8 cellular contexts compared by ENCODE assay signal in the genomic region with DNA sequence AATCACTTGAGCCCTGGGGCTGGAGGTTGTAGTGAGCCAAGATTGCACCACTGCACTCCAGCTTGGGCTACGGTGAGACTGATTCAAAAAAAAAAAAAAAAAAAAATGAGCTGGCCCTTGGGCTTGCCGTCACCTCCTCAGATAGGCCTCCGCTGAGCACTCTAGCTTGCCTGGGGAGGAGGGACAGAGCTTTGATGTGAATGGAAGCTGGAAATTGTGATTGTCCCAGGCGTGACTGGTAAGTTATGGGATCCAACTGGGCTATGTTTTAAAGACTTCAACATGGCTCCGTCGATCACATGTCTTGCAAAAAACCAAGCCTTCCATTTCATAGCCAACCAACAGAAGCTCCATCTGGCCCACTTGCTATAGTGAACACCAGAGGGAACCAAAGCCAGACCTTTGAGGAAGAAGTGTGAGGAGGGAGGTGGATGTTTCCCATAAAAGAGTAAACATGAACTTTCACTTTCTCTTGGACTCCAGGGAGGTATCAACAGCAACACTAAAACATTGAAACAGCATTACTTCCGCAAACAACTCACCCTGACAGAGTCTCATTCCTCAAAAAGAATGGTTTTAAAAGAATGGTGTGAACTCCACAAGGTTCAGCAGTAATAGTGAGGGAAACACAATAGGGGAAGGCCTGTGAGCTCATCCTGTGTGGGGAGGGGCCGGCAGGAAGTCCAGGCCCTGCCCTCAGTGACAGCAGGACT. TPM values are rescaled to one million over a fixed set of nuclear protein-coding genes. Genes with fewer than 3 reads are reported as not detected.
A peak's percentile ranks its signal among the peaks of the same experiment; 100 is the strongest.
DNase-seq lines count a peak whose midpoint lies in the region; ATAC-seq and TF ChIP-seq lines count a peak whose summit lies in the region.

No MANE protein-coding gene starts in this region.

- no peaks in the 10 kb centered on the region for H3K4me1 Mint-ChIP-seq in activated CD8-positive, alpha-beta T cell treated with anti-CD3 and anti-CD28 coated beads for 36 hours (ENCODE audit: low read depth)
- H3K4me1 Mint-ChIP-seq in activated CD8-positive, alpha-beta T cell treated with anti-CD3 and anti-CD28 coated beads, Interleukin-2, amount 10 ng/mL, durations not matched to agents 7 days and 5 days (ENCODE audit: low read depth), result peaks cover 4% of the 10 kb centered on the region
- peaks cover 68% of the 10 kb centered on the region for H3K4me1 Mint-ChIP-seq in HFFc6 (ENCODE audit: low read depth)

- peaks cover 23% of the 10 kb centered on the region for H3K4me1 ChIP-seq in muscle layer of colon (ENCODE audit: insufficient read depth, low read length)

- TF ChIP-seq CTCF in activated CD8-positive, alpha-beta T cell treated with anti-CD3 and anti-CD28 coated beads for 36 hours (IDR thresholded peaks at IDR 0.05), result no peak
- TF ChIP-seq CTCF in HFFc6 (IDR thresholded peaks at IDR 0.05), result peak; percentile 81
- TF ChIP-seq CTCF in NB4 (IDR thresholded peaks at IDR 0.05; ENCODE audit: low read depth, low read length), result no peak
- peak; percentile 81 for TF ChIP-seq CTCF in choroid plexus epithelial cell (conservative IDR thresholded peaks at IDR 0.05; ENCODE audit: low read depth, low read length)
- TF ChIP-seq CTCF in WERI-Rb-1 (IDR thresholded peaks at IDR 0.05; ENCODE audit: low read depth, low read length), result no peak

- no peaks in the 10 kb centered on the region for H3K27me3 Mint-ChIP-seq in activated CD8-positive, alpha-beta T cell treated with anti-CD3 and anti-CD28 coated beads for 36 hours
- H3K27me3 Mint-ChIP-seq in activated CD8-positive, alpha-beta T cell treated with anti-CD3 and anti-CD28 coated beads, Interleukin-2, amount 10 ng/mL, durations not matched to agents 7 days and 5 days (ENCODE audit: low read depth), result no peaks in the 10 kb centered on the region
- peaks cover 2% of the 10 kb centered on the region; the same call in 1 of the 2 replicates for H3K27me3 Mint-ChIP-seq in HFFc6 (ENCODE audit: insufficient read depth)

- peaks cover 11% of the 10 kb centered on the region for H3K9me3 Mint-ChIP-seq in activated CD8-positive, alpha-beta T cell treated with anti-CD3 and anti-CD28 coated beads for 36 hours
- H3K9me3 Mint-ChIP-seq in activated CD8-positive, alpha-beta T cell treated with anti-CD3 and anti-CD28 coated beads, Interleukin-2, amount 10 ng/mL, durations not matched to agents 7 days and 5 days (ENCODE audit: insufficient read depth), result peaks cover 8% of the 10 kb centered on the region
- H3K9me3 Mint-ChIP-seq in HFFc6, result peaks cover 15% of the 10 kb centered on the region

- no peak overlapping the region for H3K4me3 ChIP-seq in NB4 (ENCODE audit: low read depth, low read length)
- H3K4me3 ChIP-seq in choroid plexus epithelial cell (ENCODE audit: low read depth, low read length), result peak overlapping the region; percentile 3
- no peak overlapping the region for H3K4me3 ChIP-seq in muscle layer of colon (ENCODE audit: low read depth in 1 of 2, low read length in 2 of 2)
- no peak overlapping the region for H3K4me3 ChIP-seq in WERI-Rb-1 (ENCODE audit: low read depth, low read length)

- POLR2A ChIA-PET in activated CD8-positive, alpha-beta T cell treated with anti-CD3 and anti-CD28 coated beads for 36 hours (lab: Charles Lee), result no interaction called here
- POLR2A ChIA-PET in activated CD8-positive, alpha-beta T cell treated with anti-CD3 and anti-CD28 coated beads, Interleukin-2, amount 10 ng/mL, durations not matched to agents 7 days and 5 days (lab: Charles Lee), result no interaction called here

- intact Hi-C loops in activated CD8-positive, alpha-beta T cell treated with anti-CD3 and anti-CD28 coated beads for 36 hours (cut with micrococcal nuclease), result no loop called here

- CTCF ChIA-PET in activated CD8-positive, alpha-beta T cell treated with anti-CD3 and anti-CD28 coated beads for 36 hours (lab: Charles Lee), result interaction anchor here (1.0 to 1.3 kb wide), 3 partner anchors 58 to 76 kb away, joined by 3 to 4 read pairs (median 3); no protein-coding TSS in a partner anchor
- CTCF ChIA-PET in activated CD8-positive, alpha-beta T cell treated with anti-CD3 and anti-CD28 coated beads, Interleukin-2, amount 10 ng/mL, durations not matched to agents 7 days and 5 days (lab: Charles Lee), result interaction anchor here (0.6 to 1.7 kb wide), 2 partner anchors 77 to 103 kb away, joined by 3 read pairs; no protein-coding TSS in a partner anchor

- H3K4me3 Mint-ChIP-seq in activated CD8-positive, alpha-beta T cell treated with anti-CD3 and anti-CD28 coated beads for 36 hours, result no peak overlapping the region
- no peak overlapping the region for H3K4me3 Mint-ChIP-seq in activated CD8-positive, alpha-beta T cell treated with anti-CD3 and anti-CD28 coated beads, Interleukin-2, amount 10 ng/mL, durations not matched to agents 7 days and 5 days
- H3K4me3 Mint-ChIP-seq in HFFc6, result peak overlapping the region; percentile 42

- H3K9me3 ChIP-seq in muscle layer of colon (ENCODE audit: low read length), result no peaks in the 10 kb centered on the region
- H3K9me3 ChIP-seq in WERI-Rb-1 (ENCODE audit: severe bottlenecking), result peaks cover 7% of the 10 kb centered on the region

- no peak overlapping the region for H3K27ac Mint-ChIP-seq in activated CD8-positive, alpha-beta T cell treated with anti-CD3 and anti-CD28 coated beads for 36 hours
- H3K27ac Mint-ChIP-seq in activated CD8-positive, alpha-beta T cell treated with anti-CD3 and anti-CD28 coated beads, Interleukin-2, amount 10 ng/mL, durations not matched to agents 7 days and 5 days, result no peak overlapping the region
- H3K27ac Mint-ChIP-seq in HFFc6, result peak overlapping the region; percentile 87

- H3K36me3 Mint-ChIP-seq in activated CD8-positive, alpha-beta T cell treated with anti-CD3 and anti-CD28 coated beads for 36 hours (ENCODE audit: low read depth), result peaks cover 1% of the 10 kb centered on the region
- no peaks in the 10 kb centered on the region for H3K36me3 Mint-ChIP-seq in activated CD8-positive, alpha-beta T cell treated with anti-CD3 and anti-CD28 coated beads, Interleukin-2, amount 10 ng/mL, durations not matched to agents 7 days and 5 days (ENCODE audit: low read depth)
- peaks cover 19% of the 10 kb centered on the region for H3K36me3 Mint-ChIP-seq in HFFc6 (ENCODE audit: low read depth)

- H3K27me3 ChIP-seq in muscle layer of colon (ENCODE audit: control insufficient read depth in 1 of 2, insufficient read depth in 2 of 2, low read length in 2 of 2) (no peaks in the 10 kb centered on the region), WERI-Rb-1 (ENCODE audit: insufficient read depth, low read depth, severe bottlenecking) (no peaks in the 10 kb centered on the region)

- peak overlapping the region; percentile 7 for H3K27ac ChIP-seq in muscle layer of colon (ENCODE audit: low read depth, low read length)
- no peak overlapping the region for H3K27ac ChIP-seq in WERI-Rb-1

- H3K9ac ChIP-seq in muscle layer of colon (ENCODE audit: low read length), result no peak overlapping the region

- ATAC-seq in activated CD8-positive, alpha-beta T cell treated with anti-CD3 and anti-CD28 coated beads for 36 hours, result peak; percentile 53
- no peak for ATAC-seq in activated CD8-positive, alpha-beta T cell treated with anti-CD3 and anti-CD28 coated beads, Interleukin-2, amount 10 ng/mL, durations not matched to agents 7 days and 5 days
- ATAC-seq in GM19455 (IDR thresholded peaks at IDR 0.05; ENCODE audit: unreplicated experiment), result no peak

- H3K36me3 ChIP-seq in muscle layer of colon (ENCODE audit: insufficient read depth, low read length) (no peaks in the 10 kb centered on the region), WERI-Rb-1 (no peaks in the 10 kb centered on the region)

- no peak for DNase-seq in activated CD8-positive, alpha-beta T cell treated with anti-CD3 and anti-CD28 coated beads for 36 hours
- no peak for DNase-seq in activated CD8-positive, alpha-beta T cell treated with anti-CD3 and anti-CD28 coated beads, Interleukin-2, amount 10 ng/mL, durations not matched to agents 7 days and 5 days
- DNase-seq in HFFc6 (peak; percentile 86), NB4 (ENCODE audit: low read depth) (peak; percentile 25), choroid plexus epithelial cell (ENCODE audit: low read depth) (peak; percentile 96), WERI-Rb-1 (no peak)

- TF ChIP-seq POLR2A in NB4 (IDR thresholded peaks at IDR 0.05; ENCODE audit: extremely low read depth, insufficient read length), result no peak

RNA-seq across cellular contexts. Expression of gene IL12A, which starts 59.3 kb away (rescaled TPM):
- total RNA-seq in activated CD8-positive, alpha-beta T cell treated with anti-CD3 and anti-CD28 coated beads for 36 hours, result not detected
- not detected for total RNA-seq in activated CD8-positive, alpha-beta T cell treated with anti-CD3 and anti-CD28 coated beads, Interleukin-2, amount 10 ng/mL, durations not matched to agents 7 days and 5 days
- total RNA-seq in HFFc6 (2021; fragmentation: NEBNext Ultra II Directional; extraction: Animal tissue kit (Norgen Biotek cat#: 25700)), result 1 to 10 TPM; 1.8 to 3.0 (median 2.1) TPM

Comparison
In these comparisons a context has a peak if more than half of its experiments do, and no peak if none do; other contexts are left out.
1. DNase-seq: peak in HFFc6 (single experiment), NB4 (single experiment) and choroid plexus epithelial cell (single experiment); none in activated CD8-positive, alpha-beta T cell treated with anti-CD3 and anti-CD28 coated beads for 36 hours (single experiment), activated CD8-positive, alpha-beta T cell treated with anti-CD3 and anti-CD28 coated beads, Interleukin-2, amount 10 ng/mL, durations not matched to agents 7 days and 5 days (single experiment) and WERI-Rb-1 (single experiment).
2. CTCF ChIP-seq: peak in HFFc6 (single experiment) and choroid plexus epithelial cell (single experiment); none in activated CD8-positive, alpha-beta T cell treated with anti-CD3 and anti-CD28 coated beads for 36 hours (single experiment), NB4 (single experiment) and WERI-Rb-1 (single experiment).